In genomic region chr14:70713096-70713875, GRCh38 we compare ENCODE assay signal across 10 cellular contexts.
DNase-seq lines count a peak whose midpoint lies in the region; ATAC-seq and TF ChIP-seq lines count a peak whose summit lies in the region.
"Had no signal": no experiment of that assay in that cellular context is flagged by ENCODE, and none has a peak within 500 bp of the region (broad histone marks: within the 10 kb centered on the region; RNA-seq: fewer than 3 reads in every experiment).

No MANE protein-coding gene starts in this region.

- ATAC-seq in GM21381 (IDR thresholded peaks at IDR 0.05; ENCODE audit: unreplicated experiment) (no peak), HG02642 (IDR thresholded peaks at IDR 0.05; ENCODE audit: poor library complexity, unreplicated experiment) (no peak), HG03460 (IDR thresholded peaks at IDR 0.05; ENCODE audit: unreplicated experiment) (no peak)
- ATAC-seq: activated CD4-positive, CD25-positive, alpha-beta regulatory T cell treated with anti-CD3 and anti-CD28 coated beads, Interleukin-2, amount 50 U/mL, for 24 hours had no signal

- H3K27ac ChIP-seq in ACC112 (ENCODE audit: low read depth, low read length): no peak overlapping the region
- H3K27ac ChIP-seq in OCI-LY7 (ENCODE audit: low read depth, low read length, poor library complexity, severe bottlenecking): no peak overlapping the region
- H3K27ac ChIP-seq in epithelial cell of prostate: peak overlapping the region; percentile 13
- H3K27ac ChIP-seq: esophagus muscularis mucosa had no signal

- no peaks in the 10 kb centered on the region for H3K9me3 ChIP-seq in OCI-LY7 (ENCODE audit: low read length)
- H3K9me3 ChIP-seq: esophagus muscularis mucosa had no signal

- H3K4me1 ChIP-seq in ACC112 (ENCODE audit: control insufficient read depth, insufficient read depth, low read length, unreplicated experiment) (no peaks in the 10 kb centered on the region), OCI-LY7 (ENCODE audit: insufficient read depth, low read length, poor library complexity, severe bottlenecking) (peaks cover 14% of the 10 kb centered on the region)

- H3K36me3 ChIP-seq in ACC112 (ENCODE audit: insufficient read depth, low read length): no peaks in the 10 kb centered on the region
- no peaks in the 10 kb centered on the region for H3K36me3 ChIP-seq in OCI-LY7 (ENCODE audit: insufficient read depth, low read length)
- H3K36me3 ChIP-seq: esophagus muscularis mucosa had no signal

- BruUV-seq in OCI-LY7 (replicated peaks; lab: Mats Ljungman, UMichigan): no TSS peak

- no peaks in the 10 kb centered on the region for H4K20me1 ChIP-seq in OCI-LY7 (ENCODE audit: insufficient read depth, low read length)

- POLR2A ChIA-PET in OCI-LY7 (lab: Charles Lee): interaction anchor here (0.8 to 2.3 kb wide), 6 partner anchors 11 to 111 kb away, joined by 3 to 8 read pairs (median 4); no protein-coding TSS in a partner anchor

- H3K36me3 Mint-ChIP-seq in nephron (ENCODE audit: low read depth): no peaks in the 10 kb centered on the region

- H2AFZ ChIP-seq in ACC112 (ENCODE audit: low read length, unreplicated experiment): peak overlapping the region; percentile 2
- H2AFZ ChIP-seq in OCI-LY7 (ENCODE audit: low read length): peak overlapping the region; percentile 81

- peaks cover 7% of the 10 kb centered on the region for H3K27me3 Mint-ChIP-seq in nephron (ENCODE audit: low read depth)

- no peak for DNase-seq in OCI-LY7 (ENCODE audit: low spot score)
- no peak for DNase-seq in epithelial cell of prostate (ENCODE audit: low read depth, low spot score)
- DNase-seq in AML-193 (lab: John Stamatoyannopoulos, UW): no peak

- intact Hi-C loops in OCI-LY7 (cut with micrococcal nuclease; ENCODE audit: unreplicated experiment): loop anchor here (2.0 to 5.0 kb wide), 3 partner anchors 46 to 111 kb away; partner anchors contain the start of gene MED6

- H3K9me3 Mint-ChIP-seq in nephron: no peaks in the 10 kb centered on the region

- H3K4me2 ChIP-seq in OCI-LY7 (ENCODE audit: low read length): peak overlapping the region; percentile 32; the same call in 1 of the 2 replicates

- peaks cover 12% of the 10 kb centered on the region for H3K4me1 Mint-ChIP-seq in nephron

- peaks cover 17% of the 10 kb centered on the region for H3K27me3 ChIP-seq in ACC112 (ENCODE audit: insufficient read depth, low read length)

- no peak overlapping the region for H3K4me3 ChIP-seq in ACC112 (ENCODE audit: low read depth, low read length)
- no peak overlapping the region for H3K4me3 ChIP-seq in OCI-LY7 (ENCODE audit: low read depth, low read length, poor library complexity, severe bottlenecking)
- H3K4me3 ChIP-seq: esophagus muscularis mucosa had no signal

- CTCF ChIA-PET in OCI-LY7 (lab: Charles Lee; ENCODE audit: unreplicated experiment): interaction anchor here (0.7 to 2.0 kb wide), 3 partner anchors 53 to 104 kb away, joined by 3 to 5 read pairs (median 3); no protein-coding TSS in a partner anchor

- no peaks in the 10 kb centered on the region for H3K9me2 ChIP-seq in OCI-LY7 (ENCODE audit: insufficient read depth, low read length)

- H3K27ac Mint-ChIP-seq in nephron: peak overlapping the region; percentile 47 to 76 (median 54)

- H3K4me3 Mint-ChIP-seq in nephron: no peak overlapping the region

- TF ChIP-seq CTCF in OCI-LY7 (conservative IDR thresholded peaks at IDR 0.05; ENCODE audit: low read length) (no peak), nephron (IDR thresholded peaks at IDR 0.05; ENCODE audit: unreplicated experiment in 3 of 3) (no peak)

- H3K79me2 ChIP-seq in ACC112 (ENCODE audit: control insufficient read depth, insufficient read depth, low read length, unreplicated experiment): no peaks in the 10 kb centered on the region
- no peaks in the 10 kb centered on the region for H3K79me2 ChIP-seq in OCI-LY7 (ENCODE audit: insufficient read depth, low read depth, low read length)
